ENCODE assay signal across 12 cellular contexts in the genomic region with DNA sequence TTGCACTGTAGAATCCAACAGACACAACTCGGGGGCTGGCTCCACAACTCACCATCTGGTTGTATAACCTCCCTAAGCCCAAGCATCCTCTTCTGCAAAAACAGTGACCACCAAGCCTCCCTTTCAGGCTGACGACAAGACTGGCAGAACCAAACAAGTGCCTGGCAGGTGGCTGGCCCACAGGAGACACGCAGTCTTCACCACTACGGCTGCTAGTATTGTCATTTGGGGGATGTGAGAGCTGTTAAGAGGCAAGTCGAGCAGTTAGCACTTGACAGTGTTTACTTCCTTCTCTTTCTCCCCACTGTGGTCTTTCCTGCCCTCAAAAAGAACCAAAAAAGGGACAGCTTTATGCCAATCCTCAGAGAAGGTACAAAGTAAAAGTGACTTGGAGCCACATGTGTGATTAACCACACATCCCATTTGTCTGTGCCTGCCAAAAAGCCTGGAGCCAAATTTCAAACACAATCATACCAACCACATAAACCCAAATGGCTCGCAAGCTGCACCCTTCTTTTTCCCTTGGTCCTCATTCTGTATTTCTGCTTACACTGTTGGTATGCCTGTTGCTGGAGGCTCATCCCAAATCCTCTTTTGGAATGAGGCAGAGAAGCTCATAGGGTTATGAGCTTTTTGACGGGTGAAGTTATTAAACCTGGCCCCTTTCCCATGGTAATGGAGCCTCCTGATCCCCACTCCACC.
DNase-seq lines count a peak whose midpoint lies in the region; ATAC-seq, FAIRE-seq and TF ChIP-seq lines count a peak whose summit lies in the region.
"Had no signal": no experiment of that assay in that cellular context is flagged by ENCODE, and none has a peak within 500 bp of the region (broad histone marks: within the 10 kb centered on the region; RNA-seq: fewer than 3 reads in every experiment).

No MANE protein-coding gene starts in this region.

- H3K79me1 ChIP-seq in IMR-90 (ENCODE audit: low read depth in 1 of 2, low read length in 2 of 2), result 0 out of 4 replicates have a peak, but pooled peaks cover 0 to 5% of the 10 kb centered on the region in 2 experiments

- peak; percentile 52 for ATAC-seq in CD4-positive, alpha-beta T cell (ENCODE audit: poor library complexity)
- ATAC-seq in IMR-90 (ENCODE audit: low read depth) (no peak), natural killer cell (peak; percentile 60 to 81 (median 69))

- 0 out of 2 replicates have a peak overlapping the region, but pooled peaks have one; percentile 39 for H3K14ac ChIP-seq in IMR-90 (replicated peaks; ENCODE audit: low read depth, low read length)

- POLR2A ChIA-PET in CD4-positive, alpha-beta T cell (lab: Charles Lee), result interaction anchor here (0.6 to 2.0 kb wide), 2 partner anchors 11 to 291 kb away, joined by 3 to 13 read pairs; partner anchors contain the start of gene CDC7
- POLR2A ChIA-PET in IMR-90 (lab: Charles Lee; ENCODE audit: unreplicated experiment), result no interaction called here

- H4K20me1 ChIP-seq in IMR-90 (ENCODE audit: insufficient read depth, low read length), result no peaks in the 10 kb centered on the region

- no peak for FAIRE-seq in bronchial epithelial cell (lab: Jason Lieb, UNC)

- peak overlapping the region; percentile 38; the same call in 1 of the 2 replicates for H2AK5ac ChIP-seq in IMR-90 (ENCODE audit: low read depth, low read length)

- H2AK9ac ChIP-seq in IMR-90 (replicated peaks; ENCODE audit: low read depth, low read length, poor library complexity), result no peak overlapping the region

- no peak for TF ChIP-seq CTCF in CD4-positive, alpha-beta T cell (IDR thresholded peaks at IDR 0.05)
- no peak for TF ChIP-seq CTCF in IMR-90 (conservative IDR thresholded peaks at IDR 0.05; ENCODE audit: low read depth, low read length)
- TF ChIP-seq CTCF in bronchial epithelial cell (IDR thresholded peaks at IDR 0.05; ENCODE audit: insufficient read depth, low read length, severe bottlenecking), result no peak
- TF ChIP-seq CTCF in natural killer cell (IDR thresholded peaks at IDR 0.05), result no peak

- H2BK15ac ChIP-seq in IMR-90 (ENCODE audit: low read depth, low read length), result no peak overlapping the region

- H3K18ac ChIP-seq in IMR-90 (ENCODE audit: low read depth, low read length), result peak overlapping the region; percentile 64; the same call in 1 of the 2 replicates

- H3K36me3 ChIP-seq in IMR-90 (ENCODE audit: control insufficient read depth, insufficient read depth, low read length), result no peaks in the 10 kb centered on the region; the same call in 1 of the 2 replicates
- H3K36me3 ChIP-seq in bronchial epithelial cell (ENCODE audit: control insufficient read depth, insufficient read depth, low read length), result no peaks in the 10 kb centered on the region
- H3K36me3 ChIP-seq: cardiac muscle cell had no signal

- peak overlapping the region; percentile 21 for H3K4me3 Mint-ChIP-seq in CD4-positive, alpha-beta T cell
- peak overlapping the region; percentile 31 for H3K4me3 Mint-ChIP-seq in natural killer cell

- no peak overlapping the region for H2BK120ac ChIP-seq in IMR-90 (ENCODE audit: low read depth, low read length)

- peaks cover 15% of the 10 kb centered on the region for H3K4me1 ChIP-seq in IMR-90 (ENCODE audit: control insufficient read depth, insufficient read depth, low read length)

- TF ChIP-seq RAD21 in IMR-90 (IDR thresholded peaks at IDR 0.05; ENCODE audit: low read length), result no peak

- no peak overlapping the region for H3K27ac ChIP-seq in CD4-positive, alpha-beta T cell (ENCODE audit: low read depth, low read length)
- H3K27ac ChIP-seq in IMR-90 (ENCODE audit: insufficient read depth, low read length), result no peak overlapping the region
- H3K27ac ChIP-seq: cardiac muscle cell had no signal

- dilution Hi-C loops in IMR-90 (cut with HindIII; ENCODE audit: low sequenced_read_pairs, unreplicated experiment), result no loop called here

- H4K5ac ChIP-seq in IMR-90 (ENCODE audit: low read depth, low read length), result peak overlapping the region; percentile 24; the same call in 1 of the 2 replicates

- BruUV-seq in IMR-90 (replicated peaks; lab: Mats Ljungman, UMichigan), result no TSS peak

- no peaks in the 10 kb centered on the region; the same call in none of the 2 replicates for H3K9me1 ChIP-seq in IMR-90 (ENCODE audit: insufficient read depth, low read length)

- no peak overlapping the region for H3K56ac ChIP-seq in IMR-90 (ENCODE audit: extremely low read depth, insufficient read depth, low read length)

- H3K4me2 ChIP-seq in IMR-90 (ENCODE audit: low read depth, low read length), result no peak overlapping the region

- no peak for TF ChIP-seq POLR2A in IMR-90 (IDR thresholded peaks at IDR 0.05; ENCODE audit: low read depth, low read length)

- H4K91ac ChIP-seq in IMR-90 (ENCODE audit: insufficient read depth, low read depth, low read length), result no peak overlapping the region

- CTCF ChIA-PET in CD4-positive, alpha-beta T cell (lab: Charles Lee), result interaction anchor here (0.5 to 1.2 kb wide), 2 partner anchors 127 to 134 kb away, joined by 3 to 5 read pairs; no protein-coding TSS in a partner anchor
- CTCF ChIA-PET in IMR-90 (lab: Yijun Ruan, JAX), result interaction anchor here (1.0 to 1.1 kb wide), 2 partner anchors 11 to 280 kb away, joined by 3 to 5 read pairs; no protein-coding TSS in a partner anchor

- no peak overlapping the region for H3K4me3 ChIP-seq in IMR-90 (ENCODE audit: insufficient read depth, low read depth, low read length)
- H3K4me3 ChIP-seq in bronchial epithelial cell (ENCODE audit: low read depth, low read length), result no peak overlapping the region
- H3K4me3 ChIP-seq: cardiac muscle cell, lung had no signal

- H3K36me3 Mint-ChIP-seq in CD4-positive, alpha-beta T cell (ENCODE audit: low read depth), result peaks cover 14% of the 10 kb centered on the region
- peaks cover 26% of the 10 kb centered on the region for H3K36me3 Mint-ChIP-seq in natural killer cell

- no peak for DNase-seq in CD4-positive, alpha-beta T cell
- DNase-seq in IMR-90 (no peak), bronchial epithelial cell (ENCODE audit: low read depth) (peak; percentile 30), natural killer cell (no peak), 8988T (no peak), NCI-H345 treated with DMSO at 0.1 percent for 48 hours (lab: John Stamatoyannopoulos, UW; ENCODE audit: unreplicated experiment) (no peak), KG1 (lab: John Stamatoyannopoulos, UW) (no peak), SKM-1 treated with dmso at 0.1 percent for 144 hours (lab: John Stamatoyannopoulos, UW; ENCODE audit: unreplicated experiment) (no peak)
- DNase-seq: foreskin melanocyte, SW 1271 had no signal

- no peak overlapping the region for H4K8ac ChIP-seq in IMR-90 (ENCODE audit: low read depth in 2 of 2, low read length in 2 of 2)

- WGBS in IMR-90 (ENCODE audit: extremely low coverage in 2 of 2, insufficient read length in 1 of 2), 2 experiments, result no CpG with 5 or more reads among the region's 7 CpGs

- in situ Hi-C loops in IMR-90 (cut with MboI; ENCODE audit: low sequenced_read_pairs), result no loop called here

- H3K9ac ChIP-seq in IMR-90 (ENCODE audit: low read depth, low read length), result no peak overlapping the region

- peak overlapping the region; percentile 27 for H3K4ac ChIP-seq in IMR-90 (ENCODE audit: low read depth, low read length)

- H3K27ac Mint-ChIP-seq in CD4-positive, alpha-beta T cell, result peak overlapping the region; percentile 2
- H3K27ac Mint-ChIP-seq in natural killer cell, result peak overlapping the region; percentile 87 to 89

- H3K23ac ChIP-seq in IMR-90 (ENCODE audit: low read depth, low read length), result no peak overlapping the region

- H3K4me1 Mint-ChIP-seq in CD4-positive, alpha-beta T cell (ENCODE audit: low read depth), result peaks cover 36% of the 10 kb centered on the region
- peaks cover 77 to 80% of the 10 kb centered on the region in 2 donors for H3K4me1 Mint-ChIP-seq in natural killer cell

- no peaks in the 10 kb centered on the region for H3K9me3 ChIP-seq in CD4-positive, alpha-beta T cell (ENCODE audit: control insufficient read depth, low read length)
- no peaks in the 10 kb centered on the region for H3K9me3 ChIP-seq in IMR-90 (ENCODE audit: control insufficient read depth, insufficient read depth, low read length)

- H3K27me3 ChIP-seq in CD4-positive, alpha-beta T cell (ENCODE audit: control insufficient read depth, insufficient read depth, low read length), result no peaks in the 10 kb centered on the region
- H3K27me3 ChIP-seq in IMR-90 (ENCODE audit: control insufficient read depth, insufficient read depth, low read length), result peaks cover 4% of the 10 kb centered on the region; the same call in 1 of the 2 replicates
- no peaks in the 10 kb centered on the region for H3K27me3 ChIP-seq in bronchial epithelial cell (ENCODE audit: control insufficient read depth, insufficient read depth, low read length)
- H3K27me3 ChIP-seq: cardiac muscle cell had no signal

- H3K27me3 Mint-ChIP-seq in CD4-positive, alpha-beta T cell, result no peaks in the 10 kb centered on the region
- H3K27me3 Mint-ChIP-seq in natural killer cell (ENCODE audit: low read depth in 2 of 2), result no peaks in the 10 kb centered on the region

- H2BK20ac ChIP-seq in IMR-90 (ENCODE audit: low read depth, low read length), result peak overlapping the region; percentile 16; the same call in 1 of the 2 replicates

- H3K9me3 Mint-ChIP-seq in CD4-positive, alpha-beta T cell, result no peaks in the 10 kb centered on the region
- no peaks in the 10 kb centered on the region for H3K9me3 Mint-ChIP-seq in natural killer cell

- H2BK5ac ChIP-seq in IMR-90 (ENCODE audit: low read depth, low read length, poor library complexity, severe bottlenecking), result no peak overlapping the region

- intact Hi-C loops in CD4-positive, alpha-beta T cell (cut with DNase I, micrococcal nuclease), result no loop called here
- intact Hi-C loops in IMR-90 (cut with micrococcal nuclease), result no loop called here
- intact Hi-C loops in natural killer cell (cut with micrococcal nuclease), result no loop called here

- H2AFZ ChIP-seq in IMR-90 (replicated peaks; ENCODE audit: low read length, poor library complexity), result no peak overlapping the region

TF ChIP-seq in IMR-90, 13 proteins besides CTCF, POLR2A, EP300 and RAD21 (continues in another document):
- no peak for TF ChIP-seq MAFK (IDR thresholded peaks at IDR 0.05; ENCODE audit: low read depth, low read length)
- no peak for TF ChIP-seq MAZ (IDR thresholded peaks at IDR 0.05; ENCODE audit: borderline replicate concordance, low read depth, low read length)
- no peak for TF ChIP-seq SMC3 (IDR thresholded peaks at IDR 0.05; ENCODE audit: low read depth, low read length)
- no peak for TF ChIP-seq RFX5 (IDR thresholded peaks at IDR 0.05; ENCODE audit: low read depth, low read length)
- no peak for TF ChIP-seq RCOR1 (IDR thresholded peaks at IDR 0.05; ENCODE audit: insufficient replicate concordance, low read length)
- no peak for TF ChIP-seq CEBPB (IDR thresholded peaks at IDR 0.05; ENCODE audit: low read depth, low read length)
- TF ChIP-seq FOS (IDR thresholded peaks at IDR 0.05; ENCODE audit: low read depth, low read length), result no peak
